32 cellular contexts compared by ENCODE assay signal in the genomic region with DNA sequence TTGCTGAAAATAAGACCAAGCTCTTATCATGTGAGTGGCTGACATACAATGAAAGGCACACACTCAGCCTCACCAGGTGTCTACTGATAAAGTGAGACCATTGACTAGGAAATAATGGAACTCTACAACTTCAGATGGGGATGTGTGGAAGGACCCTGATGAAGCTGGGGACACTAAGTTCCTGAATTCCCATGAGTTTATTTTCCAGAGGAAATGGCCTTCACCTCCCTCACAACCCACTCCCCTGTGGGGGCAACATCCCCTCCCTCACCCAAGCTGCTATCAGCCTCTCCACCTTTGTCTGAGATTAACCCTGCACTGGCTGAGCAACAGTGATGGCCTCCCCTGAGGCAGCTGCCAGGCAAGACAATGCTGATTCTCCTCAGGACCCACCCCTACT.
"Had no signal": no experiment of that assay in that cellular context is flagged by ENCODE, and none has a peak within 500 bp of the region (broad histone marks: within the 10 kb centered on the region; RNA-seq: fewer than 3 reads in every experiment).

No MANE protein-coding gene starts in this region.

- H3K27ac ChIP-seq: adrenal gland, body of pancreas, epithelial cell of prostate, esophagus squamous epithelium, VCaP had no signal

- H3K4me1 ChIP-seq: adrenal gland, body of pancreas had no signal

- H3K27me3 ChIP-seq: adrenal gland, body of pancreas, esophagus squamous epithelium had no signal

- DNase-seq: activated CD4-positive, alpha-beta memory T cell treated with anti-CD3 and anti-CD28 coated beads for 36 hours; activated CD4-positive, alpha-beta T cell treated with anti-CD3 and anti-CD28 coated beads for 48 hours; activated CD8-positive, alpha-beta memory T cell treated with anti-CD3 and anti-CD28 coated beads, Interleukin-2, amount 10 ng/mL, durations not matched to agents 7 days and 5 days; activated CD8-positive, alpha-beta memory T cell treated with anti-CD3 and anti-CD28 coated beads, Interleukin-2, amount 50 U/mL, for 4 hours; activated CD8-positive, alpha-beta T cell treated with anti-CD3 and anti-CD28 coated beads, Interleukin-2, amount 10 ng/mL, durations not matched to agents 7 days and 5 days; activated effector memory CD4-positive, alpha-beta T cell treated with anti-CD3 and anti-CD28 coated beads, Interleukin-2, amount 50 U/mL, for 16 hours; activated naive CD4-positive, alpha-beta T cell treated with anti-CD3 and anti-CD28 coated beads for 36 hours; activated naive CD8-positive, alpha-beta T cell treated with anti-CD3 and anti-CD28 coated beads for 36 hours; activated naive CD8-positive, alpha-beta T cell treated with anti-CD3 and anti-CD28 coated beads, Interleukin-2, amount 50 U/mL, for 24 hours; activated T-cell treated with anti-CD3 and anti-CD28 coated beads, Interleukin-2, amount 50 U/mL, for 1 hour; activated T-cell treated with anti-CD3 and anti-CD28 coated beads, Interleukin-2, amount 50 U/mL, for 48 hours; adrenal gland; amygdala; aorta; body of pancreas; caudate nucleus; cortex of kidney; dermis blood vessel endothelial cell; effector CD4-positive, alpha-beta T cell; effector memory CD8-positive, alpha-beta T cell; esophagus squamous epithelium; head of caudate nucleus; T-helper 2 cell had no signal

- ATAC-seq: activated CD4-positive, CD25-positive, alpha-beta regulatory T cell treated with anti-CD3 and anti-CD28 coated beads, Interleukin-2, amount 50 U/mL, for 24 hours; activated CD8-positive, alpha-beta memory T cell treated with anti-CD3 and anti-CD28 coated beads, Interleukin-2, amount 10 ng/mL, durations not matched to agents 7 days and 5 days; activated CD8-positive, alpha-beta T cell treated with anti-CD3 and anti-CD28 coated beads, Interleukin-2, amount 10 ng/mL, durations not matched to agents 7 days and 5 days; activated naive CD8-positive, alpha-beta T cell treated with anti-CD3 and anti-CD28 coated beads, Interleukin-2, amount 50 U/mL, for 24 hours; body of pancreas; effector memory CD8-positive, alpha-beta T cell; WTC11 had no signal

- H3K4me3 ChIP-seq: adrenal gland, body of pancreas, esophagus squamous epithelium had no signal

- H3K9me3 ChIP-seq: adrenal gland, body of pancreas, esophagus squamous epithelium had no signal

- FAIRE-seq: colon, endometrium, endothelial cell of umbilical vein, frontal cortex, TTC549 had no signal

- H3K36me3 ChIP-seq: adrenal gland, esophagus squamous epithelium had no signal
